Comparison of ENCODE assay signal across 9 cellular contexts in genomic region chr3:48555231-48555948, GRCh38. TPM values are rescaled to one million over a fixed set of nuclear protein-coding genes. Genes with fewer than 3 reads are reported as not detected.
DNase-seq lines count a peak whose midpoint lies in the region; ATAC-seq, FAIRE-seq and TF ChIP-seq lines count a peak whose summit lies in the region.
"Had no signal": no experiment of that assay in that cellular context is flagged by ENCODE, and none has a peak within 500 bp of the region (broad histone marks: within the 10 kb centered on the region; RNA-seq: fewer than 3 reads in every experiment).

No MANE protein-coding gene starts in this region.

- no peaks in the 10 kb centered on the region for H3K36me3 ChIP-seq in BE2C
- peaks cover 0 to 26% of the 10 kb centered on the region in 2 experiments for H3K36me3 ChIP-seq in mesenchymal stem cell (ENCODE audit: control insufficient read depth in 1 of 2, insufficient read depth in 2 of 2, low read depth in 1 of 2, low read length in 2 of 2)

- 87% methylated on average over 8 of the region's 10 CpGs for WGBS in mesenchymal stem cell

- peaks cover 60% of the 10 kb centered on the region for H3K4me1 Mint-ChIP-seq in WTC11

- H3K18ac ChIP-seq in mesenchymal stem cell (ENCODE audit: low read depth in 1 of 2, low read length in 2 of 2), result no peak overlapping the region

- peaks cover 24% of the 10 kb centered on the region for H3K79me1 ChIP-seq in mesenchymal stem cell (replicated peaks; ENCODE audit: low read length, poor library complexity, severe bottlenecking)

- H3K36me3 Mint-ChIP-seq in WTC11, result peaks cover 30% of the 10 kb centered on the region

- H2BK120ac ChIP-seq in mesenchymal stem cell (ENCODE audit: low read depth, low read length), result no peak overlapping the region

- no peak overlapping the region for H2BK15ac ChIP-seq in mesenchymal stem cell (ENCODE audit: low read depth, poor library complexity, severe bottlenecking)

- H3K27ac ChIP-seq in mesenchymal stem cell (ENCODE audit: low read length, poor library complexity, severe bottlenecking), result no peak overlapping the region

- CTCF ChIA-PET in WTC11 (lab: Charles Lee), result interaction anchor here (1.3 to 7.2 kb wide), 3 partner anchors 48 to 120 kb away, joined by 4 to 84 read pairs (median 5); no protein-coding TSS in a partner anchor

- H3K9ac ChIP-seq in mesenchymal stem cell (ENCODE audit: low read length), result no peak overlapping the region

- no peak for ATAC-seq in WTC11
- ATAC-seq in HG02678 (IDR thresholded peaks at IDR 0.05; ENCODE audit: unreplicated experiment), result no peak
- ATAC-seq in HG03159 (IDR thresholded peaks at IDR 0.05; ENCODE audit: unreplicated experiment), result no peak

- H2AK5ac ChIP-seq in mesenchymal stem cell (ENCODE audit: low read length, severe bottlenecking), result no peak overlapping the region

- no peak overlapping the region for H4K91ac ChIP-seq in mesenchymal stem cell (ENCODE audit: low read length)

- H3K4me3 Mint-ChIP-seq in WTC11, result peak overlapping the region; percentile 86

- peak; percentile 38 for FAIRE-seq in GM12892 (lab: Jason Lieb, UNC)

- peak overlapping the region; percentile 1 for H4K8ac ChIP-seq in mesenchymal stem cell (ENCODE audit: low read length)

- peak overlapping the region in 1 of 2 experiments; percentile 19 for H2BK12ac ChIP-seq in mesenchymal stem cell (ENCODE audit: low read length in 2 of 2)

- POLR2A ChIA-PET in WTC11 (lab: Charles Lee), result interaction anchor here (0.6 to 0.7 kb wide), 2 partner anchors 28 to 456 kb away, joined by 3 read pairs; no protein-coding TSS in a partner anchor

- peak overlapping the region; percentile 18 for H2AFZ ChIP-seq in mesenchymal stem cell (ENCODE audit: low read depth, low read length)

- no peaks in the 10 kb centered on the region for H3K9me3 Mint-ChIP-seq in WTC11

- H3K27me3 Mint-ChIP-seq in WTC11 (ENCODE audit: low read depth), result no peaks in the 10 kb centered on the region

- H3K4ac ChIP-seq in mesenchymal stem cell (ENCODE audit: low read depth in 1 of 2, low read length in 2 of 2), result peak overlapping the region in 1 of 2 experiments; percentile 24

- no peak for TF ChIP-seq POLR2A in GM12892 (IDR thresholded peaks at IDR 0.05; ENCODE audit: low read depth, low read length)

- H3K27me3 ChIP-seq in BE2C, result no peaks in the 10 kb centered on the region
- no peaks in the 10 kb centered on the region for H3K27me3 ChIP-seq in mesenchymal stem cell (ENCODE audit: control insufficient read depth in 1 of 2, insufficient read depth in 1 of 2, low read length in 2 of 2)

- TF ChIP-seq CTCF in BE2C (IDR thresholded peaks at IDR 0.05; ENCODE audit: low read depth, low read length) (no peak), WTC11 (IDR thresholded peaks at IDR 0.05) (no peak)

- H3K23ac ChIP-seq in mesenchymal stem cell (ENCODE audit: low read length in 2 of 2), result no peak overlapping the region

- H3K4me3 ChIP-seq in BE2C (ENCODE audit: low read depth, low read length), result peak overlapping the region; percentile 59
- no peak overlapping the region for H3K4me3 ChIP-seq in mesenchymal stem cell (ENCODE audit: insufficient read depth in 1 of 2, low read depth in 1 of 2, low read length in 2 of 2)

- peak overlapping the region; percentile 92 for H3K27ac Mint-ChIP-seq in WTC11

- H2BK5ac ChIP-seq in mesenchymal stem cell (ENCODE audit: low read depth, low read length, poor library complexity, severe bottlenecking), result no peak overlapping the region

- H3K9me3 ChIP-seq in BE2C (no peaks in the 10 kb centered on the region), mesenchymal stem cell (ENCODE audit: control insufficient read depth, low read length) (no peaks in the 10 kb centered on the region)

- no peak overlapping the region for H3K4me2 ChIP-seq in mesenchymal stem cell (ENCODE audit: low read length, poor library complexity, severe bottlenecking)

- H3K4me1 ChIP-seq in BE2C, result peaks cover 2% of the 10 kb centered on the region
- H3K4me1 ChIP-seq in mesenchymal stem cell (ENCODE audit: control insufficient read depth, insufficient read depth, low read depth, low read length), result peaks cover 46% of the 10 kb centered on the region

- peak overlapping the region in 1 of 2 experiments; percentile 75 for H3K14ac ChIP-seq in mesenchymal stem cell (ENCODE audit: low read length in 2 of 2)

- DNase-seq in BE2C (peak; percentile 42), GM12892 (ENCODE audit: insufficient read length) (no peak), WTC11 (ENCODE audit: low spot score) (no peak), mesenchymal stem cell (no peak), NCI-H2107 (lab: John Stamatoyannopoulos, UW) (no peak), NCI-H2029 treated with DMSO at 0.1 percent for 48 hours (lab: John Stamatoyannopoulos, UW) (no peak)
- DNase-seq: Kasumi-1 had no signal

TF ChIP-seq in WTC11, 78 proteins besides CTCF, POLR2A, EP300 and RAD21 (continues in another document):
- TF ChIP-seq, protein P1, sequence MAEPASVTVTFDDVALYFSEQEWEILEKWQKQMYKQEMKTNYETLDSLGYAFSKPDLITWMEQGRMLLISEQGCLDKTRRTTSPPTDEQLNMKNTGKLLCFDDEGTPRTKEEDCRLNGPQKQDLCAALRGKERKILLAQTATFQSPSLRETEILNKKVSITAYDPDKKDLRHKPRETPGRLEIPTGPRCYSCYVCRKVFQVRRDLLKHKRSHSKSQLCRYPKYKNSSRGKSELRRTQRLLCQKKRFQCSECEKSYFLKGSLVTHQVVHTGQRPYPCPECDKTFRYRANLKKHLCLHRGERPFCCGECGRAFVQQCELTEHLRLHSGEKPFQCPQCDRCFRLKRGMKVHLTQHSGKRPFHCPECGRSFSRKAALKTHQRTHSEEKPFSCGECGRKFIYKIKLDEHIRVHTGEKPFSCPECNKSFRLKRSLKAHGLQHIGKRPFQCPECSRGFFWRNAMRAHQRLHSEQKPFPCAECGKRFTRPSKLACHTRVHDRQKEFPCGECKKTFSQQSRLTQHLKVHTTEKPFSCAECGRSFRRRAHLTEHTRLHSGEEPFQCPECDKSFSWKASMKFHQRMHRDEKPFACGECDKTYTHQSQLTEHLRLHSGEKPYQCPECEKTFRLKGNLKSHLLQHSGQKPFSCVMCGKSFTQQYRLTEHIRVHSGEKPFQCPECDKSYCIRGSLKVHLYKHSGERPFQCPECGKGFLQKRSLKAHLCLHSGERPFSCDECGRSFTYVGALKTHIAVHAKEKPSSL (CRISPR knock-in tag; conservative IDR thresholded peaks at IDR 0.05), result no peak
- no peak for TF ChIP-seq ZNF416 (CRISPR knock-in tag; IDR thresholded peaks at IDR 0.05)
- TF ChIP-seq E2F4 (CRISPR knock-in tag; IDR thresholded peaks at IDR 0.05; ENCODE audit: borderline replicate concordance, low read depth), result no peak

RNA-seq across cellular contexts. Expression of gene PFKFB4, which starts 1.2 kb away (rescaled TPM):
- 1.2 TPM for polyA plus RNA-seq in BE2C (2012; ENCODE audit: insufficient read depth, insufficient read length, low read depth)
- 62.9 TPM for polyA plus RNA-seq in GM12892 (2012; ENCODE audit: missing spikeins)
- total RNA-seq in WTC11 (2021), result 18.0 to 26.8 TPM (median 26.7 TPM) in 3 replicates
- 15.9 TPM for polyA plus RNA-seq in mesenchymal stem cell (2013, experiment 1 of 2)
- 15.0 TPM for polyA plus RNA-seq in mesenchymal stem cell (2013, experiment 2 of 2)

RNA-seq across cellular contexts. Expression of gene UCN2, which starts 8.2 kb away (rescaled TPM):
- polyA plus RNA-seq in BE2C (2012; ENCODE audit: insufficient read depth, insufficient read length, low read depth), result not detected
- polyA plus RNA-seq in GM12892 (2012; ENCODE audit: missing spikeins), result not detected
- 0.34 to 0.46 TPM in 2 of 3 replicates, not detected in the other for total RNA-seq in WTC11 (2021)
- polyA plus RNA-seq in mesenchymal stem cell (2013, experiment 1 of 2), result 7.6 TPM
- polyA plus RNA-seq in mesenchymal stem cell (2013, experiment 2 of 2), result 7.3 TPM

RNA-seq across cellular contexts. Expression of gene COL7A1, which starts 39.7 kb away (rescaled TPM):
- polyA plus RNA-seq in BE2C (2012; ENCODE audit: insufficient read depth, insufficient read length, low read depth), result 0.91 TPM
- polyA plus RNA-seq in GM12892 (2012; ENCODE audit: missing spikeins), result 1.4 TPM
- total RNA-seq in WTC11 (2021), result 8.1 to 16.1 TPM (median 15.4 TPM) in 3 replicates
- polyA plus RNA-seq in mesenchymal stem cell (2013, experiment 1 of 2), result 95.7 TPM
- 83.7 TPM for polyA plus RNA-seq in mesenchymal stem cell (2013, experiment 2 of 2)

RNA-seq across cellular contexts. Expression of gene SHISA5, which starts 51.4 kb away (rescaled TPM):
- polyA plus RNA-seq in BE2C (2012; ENCODE audit: insufficient read depth, insufficient read length, low read depth), result 124 TPM
- 32.9 TPM for polyA plus RNA-seq in GM12892 (2012; ENCODE audit: missing spikeins)
- 137 to 165 TPM (median 158 TPM) in 3 replicates for total RNA-seq in WTC11 (2021)
- polyA plus RNA-seq in mesenchymal stem cell (2013, experiment 1 of 2), result 415 TPM
- polyA plus RNA-seq in mesenchymal stem cell (2013, experiment 2 of 2), result 408 TPM

RNA-seq across cellular contexts. Expression of gene UQCRC1, which starts 54.1 kb away (rescaled TPM):
- 332 TPM for polyA plus RNA-seq in BE2C (2012; ENCODE audit: insufficient read depth, insufficient read length, low read depth)
- polyA plus RNA-seq in GM12892 (2012; ENCODE audit: missing spikeins), result 188 TPM
- total RNA-seq in WTC11 (2021), result 313 to 326 TPM (median 323 TPM) in 3 replicates
- polyA plus RNA-seq in mesenchymal stem cell (2013, experiment 1 of 2), result 145 TPM
- polyA plus RNA-seq in mesenchymal stem cell (2013, experiment 2 of 2), result 150 TPM
